In the genomic region with DNA sequence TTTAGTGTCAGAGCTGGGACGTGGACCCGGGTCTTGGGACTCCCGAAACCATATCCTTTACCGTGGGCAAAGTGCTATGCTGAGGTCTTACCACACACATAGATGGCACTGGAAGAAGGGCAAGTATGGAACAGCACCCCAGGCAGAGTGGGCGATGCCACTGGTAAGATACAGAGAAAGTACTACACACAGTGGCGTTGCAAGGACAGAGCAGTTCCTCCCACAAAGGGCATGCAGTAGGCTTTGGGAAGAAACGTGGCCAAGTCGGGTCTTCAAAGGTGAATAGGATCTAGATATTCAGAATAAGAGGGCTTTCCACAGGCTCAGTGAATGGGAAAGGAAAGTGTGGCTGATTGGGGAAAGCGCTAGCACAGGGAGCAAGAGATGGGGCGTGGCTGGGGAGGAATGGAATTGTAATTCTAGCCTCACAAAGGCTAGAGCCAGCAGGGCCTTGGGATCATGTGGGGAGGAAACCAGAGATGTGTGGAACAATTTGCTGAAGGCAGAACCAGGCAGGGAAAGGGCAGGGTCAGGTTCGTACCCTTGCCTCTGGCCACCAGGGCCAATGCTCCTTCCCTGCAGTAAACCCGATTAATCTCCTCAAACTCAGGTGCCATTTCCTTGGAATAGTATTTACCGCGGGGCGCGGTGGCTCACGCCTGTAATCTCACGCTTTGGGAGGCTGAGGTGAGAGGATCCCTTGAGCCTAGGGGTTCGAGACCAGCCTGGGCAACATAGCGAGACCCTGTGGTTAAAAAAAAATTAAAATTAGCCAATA, we compare ENCODE assay signal across 8 cellular contexts. TPM values are rescaled to one million over a fixed set of nuclear protein-coding genes. Genes with fewer than 3 reads are reported as not detected.
A peak's percentile ranks its signal among the peaks of the same experiment; 100 is the strongest.
DNase-seq lines count a peak whose midpoint lies in the region; ATAC-seq, FAIRE-seq and TF ChIP-seq lines count a peak whose summit lies in the region.

No MANE protein-coding gene starts in this region.

- peak overlapping the region; percentile 64 for H2AFZ ChIP-seq in ACC112 (ENCODE audit: low read length, unreplicated experiment)

- no peaks in the 10 kb centered on the region for H3K9me3 Mint-ChIP-seq in HFFc6
- H3K9me3 Mint-ChIP-seq in activated naive CD8-positive, alpha-beta T cell treated with anti-CD3 and anti-CD28 coated beads for 36 hours, result no peaks in the 10 kb centered on the region

- no peak for FAIRE-seq in GM12892 (lab: Jason Lieb, UNC)

- peak overlapping the region; percentile 92 for H3K4me2 ChIP-seq in skeletal muscle satellite cell (ENCODE audit: low read length)

- no peak for TF ChIP-seq CTCF in HFFc6 (IDR thresholded peaks at IDR 0.05)

- no peaks in the 10 kb centered on the region for H3K27me3 ChIP-seq in ACC112 (ENCODE audit: insufficient read depth, low read length)
- H3K27me3 ChIP-seq in skeletal muscle satellite cell (ENCODE audit: control insufficient read depth, insufficient read depth, low read length), result no peaks in the 10 kb centered on the region

- H3K4me1 Mint-ChIP-seq in HFFc6 (ENCODE audit: low read depth), result peaks cover 56% of the 10 kb centered on the region
- peaks cover 70% of the 10 kb centered on the region for H3K4me1 Mint-ChIP-seq in activated naive CD8-positive, alpha-beta T cell treated with anti-CD3 and anti-CD28 coated beads for 36 hours

- peak overlapping the region; percentile 75 for H3K4me3 ChIP-seq in ACC112 (ENCODE audit: low read depth, low read length)
- peak overlapping the region; percentile 75 for H3K4me3 ChIP-seq in skeletal muscle satellite cell (ENCODE audit: low read length)

- H3K79me2 ChIP-seq in ACC112 (ENCODE audit: control insufficient read depth, insufficient read depth, low read length, unreplicated experiment), result no peaks in the 10 kb centered on the region

- H3K27ac ChIP-seq in ACC112 (ENCODE audit: low read depth, low read length), result no peak overlapping the region

- H3K36me3 ChIP-seq in ACC112 (ENCODE audit: insufficient read depth, low read length) (no peaks in the 10 kb centered on the region), skeletal muscle satellite cell (ENCODE audit: insufficient read depth, low read length) (no peaks in the 10 kb centered on the region)

- DNase-seq in HFFc6 (peak; percentile 33), iPS DF 19.7 (ENCODE audit: low read depth, low spot score) (peak; percentile 88), GM12892 (ENCODE audit: insufficient read length) (no peak), D341Med (ENCODE audit: low spot score) (no peak)
- no peak for DNase-seq in activated naive CD8-positive, alpha-beta T cell treated with anti-CD3 and anti-CD28 coated beads for 36 hours

- H3K4me3 Mint-ChIP-seq in HFFc6, result peak overlapping the region; percentile 88
- H3K4me3 Mint-ChIP-seq in activated naive CD8-positive, alpha-beta T cell treated with anti-CD3 and anti-CD28 coated beads for 36 hours, result peak overlapping the region; percentile 92

- ATAC-seq in GM18873 (IDR thresholded peaks at IDR 0.05; ENCODE audit: low FRiP score, unreplicated experiment), result no peak

- no peaks in the 10 kb centered on the region for H3K9me3 ChIP-seq in skeletal muscle satellite cell (replicated peaks; ENCODE audit: low read length)

- peak overlapping the region; percentile 97 for H3K9ac ChIP-seq in skeletal muscle satellite cell (ENCODE audit: low read depth, low read length)

- no peak for TF ChIP-seq POLR2A in GM12892 (IDR thresholded peaks at IDR 0.05; ENCODE audit: low read depth, low read length)

- peaks cover 11% of the 10 kb centered on the region for H3K27me3 Mint-ChIP-seq in HFFc6 (ENCODE audit: insufficient read depth)
- H3K27me3 Mint-ChIP-seq in activated naive CD8-positive, alpha-beta T cell treated with anti-CD3 and anti-CD28 coated beads for 36 hours, result no peaks in the 10 kb centered on the region

- H3K4me1 ChIP-seq in ACC112 (ENCODE audit: control insufficient read depth, insufficient read depth, low read length, unreplicated experiment) (peaks cover 19% of the 10 kb centered on the region), skeletal muscle satellite cell (ENCODE audit: control insufficient read depth, insufficient read depth, low read length) (peaks cover 39% of the 10 kb centered on the region)

- no peaks in the 10 kb centered on the region for H3K36me3 Mint-ChIP-seq in HFFc6 (ENCODE audit: low read depth)
- H3K36me3 Mint-ChIP-seq in activated naive CD8-positive, alpha-beta T cell treated with anti-CD3 and anti-CD28 coated beads for 36 hours, result peaks cover 14% of the 10 kb centered on the region

- peak overlapping the region; percentile 98 for H3K27ac Mint-ChIP-seq in HFFc6
- peak overlapping the region; percentile 100 for H3K27ac Mint-ChIP-seq in activated naive CD8-positive, alpha-beta T cell treated with anti-CD3 and anti-CD28 coated beads for 36 hours

RNA-seq across cellular contexts. Expression of a gene that starts 36.0 kb away (rescaled TPM):
- total RNA-seq in HFFc6 (2021; fragmentation: NEBNext Ultra II Directional; extraction: Animal tissue kit (Norgen Biotek cat#: 25700)), result 100 to 1,000 TPM; 293 to 369 (median 361) TPM
- 100 to 1,000 TPM; 449 to 455 TPM for total RNA-seq in activated naive CD8-positive, alpha-beta T cell treated with anti-CD3 and anti-CD28 coated beads for 36 hours
- total RNA-seq in skeletal muscle satellite cell (2012; rRNA removed), result 44.9 and 51.8 TPM in 2 replicates
- 146 TPM for polyA plus RNA-seq in GM12892 (2012; ENCODE audit: missing spikeins)

Comparison
In these comparisons a context has a peak if more than half of its experiments do, and no peak if none do; other contexts are left out.
1. DNase-seq: peak in HFFc6 (single experiment) and iPS DF 19.7 (single experiment); none in activated naive CD8-positive, alpha-beta T cell treated with anti-CD3 and anti-CD28 coated beads for 36 hours (single experiment), GM12892 (single experiment) and D341Med (single experiment).